In the genomic region with DNA sequence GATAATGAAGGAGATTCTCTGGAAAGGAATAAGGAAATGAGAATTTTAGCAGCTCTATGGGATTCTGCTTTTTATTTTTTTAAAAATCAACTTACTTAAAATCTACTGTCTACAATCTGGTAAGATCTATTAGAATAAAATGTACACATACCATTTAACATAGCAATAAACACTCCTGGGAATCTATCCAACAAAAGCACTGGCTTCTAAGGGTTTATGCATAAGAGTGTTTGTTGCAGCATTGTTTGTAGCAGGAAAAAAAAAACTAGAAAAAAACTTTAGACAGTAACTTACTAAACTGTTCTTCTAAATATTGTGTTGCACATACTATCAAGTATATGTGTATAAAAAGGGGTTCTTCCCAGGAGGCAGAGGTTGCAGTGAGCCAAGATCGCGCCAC, we compare ENCODE assay signal across 18 cellular contexts. TPM values are rescaled to one million over a fixed set of nuclear protein-coding genes. Genes with fewer than 3 reads are reported as not detected.
"Had no signal": no experiment of that assay in that cellular context is flagged by ENCODE, and none has a peak within 500 bp of the region (broad histone marks: within the 10 kb centered on the region; RNA-seq: fewer than 3 reads in every experiment).

No MANE protein-coding gene starts in this region.

- H2AFZ ChIP-seq: hepatocyte had no signal

- H3K9me3 ChIP-seq: left lung, neutrophil, transverse colon, vagina had no signal

- H3K36me3 Mint-ChIP-seq: activated naive CD8-positive, alpha-beta T cell treated with anti-CD3 and anti-CD28 coated beads for 36 hours; naive thymus-derived CD8-positive, alpha-beta T cell had no signal

- H3K36me3 ChIP-seq: left lung, neutrophil, transverse colon, vagina had no signal

- ATAC-seq: activated CD8-positive, alpha-beta T cell treated with anti-CD3 and anti-CD28 coated beads, Interleukin-2, amount 10 ng/mL, durations not matched to agents 7 days and 5 days; left lung; naive thymus-derived CD8-positive, alpha-beta T cell; T-helper 17 cell had no signal

- H3K4me3 ChIP-seq: hepatocyte, left lung, transverse colon, vagina had no signal

- FAIRE-seq: bronchial epithelial cell had no signal

- H3K27ac ChIP-seq: hepatocyte, left lung, neutrophil, transverse colon, vagina had no signal

- H3K27me3 ChIP-seq: hepatocyte, left lung, neutrophil, transverse colon, vagina had no signal

- DNase-seq: activated CD4-positive, alpha-beta T cell treated with anti-CD3 and anti-CD28 coated beads, Interleukin-2, amount 10 ng/mL, durations not matched to agents 24 days and 14 days; activated CD4-positive, CD25-positive, alpha-beta regulatory T cell; activated CD8-positive, alpha-beta memory T cell treated with anti-CD3 and anti-CD28 coated beads, Interleukin-2, amount 50 U/mL, for 4 hours; activated CD8-positive, alpha-beta T cell treated with anti-CD3 and anti-CD28 coated beads, Interleukin-2, amount 10 ng/mL, durations not matched to agents 7 days and 5 days; activated gamma-delta T cell treated with Interleukin-2 at 50 U/mL for 16 hours; activated naive CD8-positive, alpha-beta T cell treated with anti-CD3 and anti-CD28 coated beads for 36 hours; activated T-cell treated with anti-CD3 and anti-CD28 coated beads, Interleukin-2, amount 50 U/mL, for 48 hours; left lung; naive thymus-derived CD8-positive, alpha-beta T cell; stimulated activated CD4-positive, alpha-beta T cell treated with anti-CD3 and anti-CD28 coated beads, Interleukin-4, amount 100 ng/mL, for 24 hours; stimulated activated naive CD4-positive, alpha-beta T cell treated with Interleukin-2 at 50 U/mL for 16 hours; substantia nigra; T-helper 17 cell; transverse colon had no signal

- H3K79me2 ChIP-seq: hepatocyte had no signal

- H3K4me2 ChIP-seq: hepatocyte had no signal

- H3K4me1 ChIP-seq: left lung, transverse colon, vagina had no signal

- H3K4me1 Mint-ChIP-seq: activated CD4-positive, alpha-beta T cell treated with anti-CD3 and anti-CD28 coated beads, Interleukin-2, amount 10 ng/mL, durations not matched to agents 24 days and 14 days; activated naive CD8-positive, alpha-beta T cell treated with anti-CD3 and anti-CD28 coated beads for 36 hours; naive thymus-derived CD8-positive, alpha-beta T cell had no signal

- H3K4me3 Mint-ChIP-seq: activated CD4-positive, alpha-beta T cell treated with anti-CD3 and anti-CD28 coated beads, Interleukin-2, amount 10 ng/mL, durations not matched to agents 24 days and 14 days; activated CD8-positive, alpha-beta T cell treated with anti-CD3 and anti-CD28 coated beads, Interleukin-2, amount 10 ng/mL, durations not matched to agents 7 days and 5 days; activated naive CD8-positive, alpha-beta T cell treated with anti-CD3 and anti-CD28 coated beads for 36 hours; naive thymus-derived CD8-positive, alpha-beta T cell; T-helper 17 cell had no signal

- H3K27ac Mint-ChIP-seq: activated CD4-positive, alpha-beta T cell treated with anti-CD3 and anti-CD28 coated beads, Interleukin-2, amount 10 ng/mL, durations not matched to agents 24 days and 14 days; activated CD8-positive, alpha-beta T cell treated with anti-CD3 and anti-CD28 coated beads, Interleukin-2, amount 10 ng/mL, durations not matched to agents 7 days and 5 days; activated naive CD8-positive, alpha-beta T cell treated with anti-CD3 and anti-CD28 coated beads for 36 hours; T-helper 17 cell had no signal

- H3K27me3 Mint-ChIP-seq: activated naive CD8-positive, alpha-beta T cell treated with anti-CD3 and anti-CD28 coated beads for 36 hours had no signal

- H3K9me3 Mint-ChIP-seq: activated CD4-positive, alpha-beta T cell treated with anti-CD3 and anti-CD28 coated beads, Interleukin-2, amount 10 ng/mL, durations not matched to agents 24 days and 14 days; activated naive CD8-positive, alpha-beta T cell treated with anti-CD3 and anti-CD28 coated beads for 36 hours; naive thymus-derived CD8-positive, alpha-beta T cell had no signal

RNA-seq across cellular contexts. Expression of a gene that starts 15.7 kb away (rescaled TPM):
- total RNA-seq: activated CD4-positive, alpha-beta T cell treated with anti-CD3 and anti-CD28 coated beads, Interleukin-2, amount 10 ng/mL, durations not matched to agents 24 days and 14 days; activated CD8-positive, alpha-beta T cell treated with anti-CD3 and anti-CD28 coated beads, Interleukin-2, amount 10 ng/mL, durations not matched to agents 7 days and 5 days; activated naive CD8-positive, alpha-beta T cell treated with anti-CD3 and anti-CD28 coated beads for 36 hours; naive thymus-derived CD8-positive, alpha-beta T cell; T-helper 17 cell had no signal
